1 cellular context compared by ENCODE assay signal in the genomic region with DNA sequence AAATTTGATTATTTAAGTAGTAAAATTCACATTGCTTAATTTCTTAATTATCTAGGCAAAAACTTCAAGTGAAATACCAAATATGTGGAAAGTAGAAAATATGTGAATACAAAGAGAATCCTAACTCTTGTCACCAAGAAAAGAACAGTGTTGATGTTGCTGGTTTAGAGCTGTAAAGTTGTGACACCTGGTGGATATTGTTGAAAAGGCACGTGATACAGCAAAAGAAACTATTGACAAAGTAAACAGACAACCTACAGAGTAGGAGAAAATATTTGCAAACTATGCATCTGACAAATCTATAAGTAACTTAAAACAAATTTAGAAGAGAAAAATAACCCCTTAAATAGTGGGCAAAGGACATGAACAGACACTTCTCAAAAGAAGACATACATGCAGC.
TF ChIP-seq lines count a peak whose summit lies in the region.

No MANE protein-coding gene starts in this region.

TF ChIP-seq in K562, 482 proteins besides CTCF, POLR2A, EP300 and RAD21 (continued from another document):
- TF ChIP-seq, protein P1, sequence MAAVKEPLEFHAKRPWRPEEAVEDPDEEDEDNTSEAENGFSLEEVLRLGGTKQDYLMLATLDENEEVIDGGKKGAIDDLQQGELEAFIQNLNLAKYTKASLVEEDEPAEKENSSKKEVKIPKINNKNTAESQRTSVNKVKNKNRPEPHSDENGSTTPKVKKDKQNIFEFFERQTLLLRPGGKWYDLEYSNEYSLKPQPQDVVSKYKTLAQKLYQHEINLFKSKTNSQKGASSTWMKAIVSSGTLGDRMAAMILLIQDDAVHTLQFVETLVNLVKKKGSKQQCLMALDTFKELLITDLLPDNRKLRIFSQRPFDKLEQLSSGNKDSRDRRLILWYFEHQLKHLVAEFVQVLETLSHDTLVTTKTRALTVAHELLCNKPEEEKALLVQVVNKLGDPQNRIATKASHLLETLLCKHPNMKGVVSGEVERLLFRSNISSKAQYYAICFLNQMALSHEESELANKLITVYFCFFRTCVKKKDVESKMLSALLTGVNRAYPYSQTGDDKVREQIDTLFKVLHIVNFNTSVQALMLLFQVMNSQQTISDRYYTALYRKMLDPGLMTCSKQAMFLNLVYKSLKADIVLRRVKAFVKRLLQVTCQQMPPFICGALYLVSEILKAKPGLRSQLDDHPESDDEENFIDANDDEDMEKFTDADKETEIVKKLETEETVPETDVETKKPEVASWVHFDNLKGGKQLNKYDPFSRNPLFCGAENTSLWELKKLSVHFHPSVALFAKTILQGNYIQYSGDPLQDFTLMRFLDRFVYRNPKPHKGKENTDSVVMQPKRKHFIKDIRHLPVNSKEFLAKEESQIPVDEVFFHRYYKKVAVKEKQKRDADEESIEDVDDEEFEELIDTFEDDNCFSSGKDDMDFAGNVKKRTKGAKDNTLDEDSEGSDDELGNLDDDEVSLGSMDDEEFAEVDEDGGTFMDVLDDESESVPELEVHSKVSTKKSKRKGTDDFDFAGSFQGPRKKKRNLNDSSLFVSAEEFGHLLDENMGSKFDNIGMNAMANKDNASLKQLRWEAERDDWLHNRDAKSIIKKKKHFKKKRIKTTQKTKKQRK (IDR thresholded peaks at IDR 0.05; ENCODE audit: borderline replicate concordance, low read depth, low read length), result no peak
- TF ChIP-seq KAT8 (IDR thresholded peaks at IDR 0.05; ENCODE audit: low read depth) (no peak), GTF2F1 (IDR thresholded peaks at IDR 0.05; ENCODE audit: low read depth, low read length) (no peak), HMG20B (CRISPR knock-in tag; IDR thresholded peaks at IDR 0.05) (no peak), SAFB2 (IDR thresholded peaks at IDR 0.05; ENCODE audit: borderline replicate concordance, low read depth, low read length, severe bottlenecking) (no peak)
